ENCODE assay signal across 9 cellular contexts in genomic region chr13:42720116-42720857, GRCh38.
DNase-seq lines count a peak whose midpoint lies in the region; ATAC-seq and TF ChIP-seq lines count a peak whose summit lies in the region.
"Had no signal": no experiment of that assay in that cellular context is flagged by ENCODE, and none has a peak within 500 bp of the region (broad histone marks: within the 10 kb centered on the region; RNA-seq: fewer than 3 reads in every experiment).

No MANE protein-coding gene starts in this region.

- POLR2A ChIA-PET in activated CD4-positive, alpha-beta memory T cell treated with anti-CD3 and anti-CD28 coated beads, Interleukin-2, amount 10 ng/mL, durations not matched to agents 7 days and 5 days (lab: Charles Lee) = no interaction called here

- peaks cover 8% of the 10 kb centered on the region for H3K4me1 Mint-ChIP-seq in Calu3 (ENCODE audit: low read depth, unreplicated experiment)
- peaks cover 12% of the 10 kb centered on the region for H3K4me1 Mint-ChIP-seq in activated CD4-positive, alpha-beta memory T cell treated with anti-CD3 and anti-CD28 coated beads, Interleukin-2, amount 10 ng/mL, durations not matched to agents 7 days and 5 days

- TF ChIP-seq CTCF in Calu3 (IDR thresholded peaks at IDR 0.05; ENCODE audit: unreplicated experiment) = no peak
- no peak for TF ChIP-seq CTCF in GM20000 (IDR thresholded peaks at IDR 0.05; ENCODE audit: extremely low read depth, missing control alignments)

- DNase-seq in Calu3 (peak; percentile 49), LHCN-M2 (ENCODE audit: low read depth) (peak; percentile 91), mucosa of gallbladder (ENCODE audit: low spot score) (peak; percentile 31), GM20000 (ENCODE audit: low spot score) (no peak), NCI-H2029 treated with DMSO at 0.1 percent for 48 hours (lab: John Stamatoyannopoulos, UW) (no peak), NCI-H1092 (lab: John Stamatoyannopoulos, UW) (no peak)
- DNase-seq in activated CD4-positive, alpha-beta memory T cell treated with anti-CD3 and anti-CD28 coated beads, Interleukin-2, amount 10 ng/mL, durations not matched to agents 7 days and 5 days = peak; percentile 28

- no peak for ATAC-seq in HG03469 (IDR thresholded peaks at IDR 0.05; ENCODE audit: unreplicated experiment)

- H3K4me3 Mint-ChIP-seq in Calu3 (ENCODE audit: low read depth, unreplicated experiment) = peak overlapping the region; percentile 40
- H3K4me3 Mint-ChIP-seq in activated CD4-positive, alpha-beta memory T cell treated with anti-CD3 and anti-CD28 coated beads, Interleukin-2, amount 10 ng/mL, durations not matched to agents 7 days and 5 days = peak overlapping the region; percentile 24
- H3K4me3 Mint-ChIP-seq: dendritic cell treated with granulocyte-macrophage colony-stimulating factor and Interleukin-4, amounts not matched to agents 40 ng/mL and 50 ng/mL, for 4 days had no signal

- BruUV-seq in Calu3 (replicated peaks; lab: Mats Ljungman, UMichigan) = no TSS peak

- peaks cover 5% of the 10 kb centered on the region for H3K36me3 Mint-ChIP-seq in Calu3 (ENCODE audit: insufficient read depth, unreplicated experiment)
- H3K36me3 Mint-ChIP-seq in activated CD4-positive, alpha-beta memory T cell treated with anti-CD3 and anti-CD28 coated beads, Interleukin-2, amount 10 ng/mL, durations not matched to agents 7 days and 5 days (ENCODE audit: low read depth) = no peaks in the 10 kb centered on the region

- H3K27me3 Mint-ChIP-seq in Calu3 (ENCODE audit: unreplicated experiment) = no peaks in the 10 kb centered on the region
- peaks cover 17% of the 10 kb centered on the region for H3K27me3 Mint-ChIP-seq in activated CD4-positive, alpha-beta memory T cell treated with anti-CD3 and anti-CD28 coated beads, Interleukin-2, amount 10 ng/mL, durations not matched to agents 7 days and 5 days
- H3K27me3 Mint-ChIP-seq: dendritic cell treated with granulocyte-macrophage colony-stimulating factor and Interleukin-4, amounts not matched to agents 40 ng/mL and 50 ng/mL, for 4 days had no signal

- no peaks in the 10 kb centered on the region for H3K9me3 Mint-ChIP-seq in Calu3 (ENCODE audit: low read depth, unreplicated experiment)
- no peaks in the 10 kb centered on the region for H3K9me3 Mint-ChIP-seq in activated CD4-positive, alpha-beta memory T cell treated with anti-CD3 and anti-CD28 coated beads, Interleukin-2, amount 10 ng/mL, durations not matched to agents 7 days and 5 days
- H3K9me3 Mint-ChIP-seq: dendritic cell treated with granulocyte-macrophage colony-stimulating factor and Interleukin-4, amounts not matched to agents 40 ng/mL and 50 ng/mL, for 4 days had no signal

- CTCF ChIA-PET in Calu3 (lab: Charles Lee) = interaction anchor here (0.7 to 1.3 kb wide), 2 partner anchors 27 to 248 kb away, joined by 3 read pairs; no protein-coding TSS in a partner anchor
- CTCF ChIA-PET in activated CD4-positive, alpha-beta memory T cell treated with anti-CD3 and anti-CD28 coated beads, Interleukin-2, amount 10 ng/mL, durations not matched to agents 7 days and 5 days (lab: Charles Lee) = no interaction called here

- H3K27ac Mint-ChIP-seq in Calu3 (ENCODE audit: unreplicated experiment) = peak overlapping the region; percentile 86
- peak overlapping the region; percentile 32 for H3K27ac Mint-ChIP-seq in activated CD4-positive, alpha-beta memory T cell treated with anti-CD3 and anti-CD28 coated beads, Interleukin-2, amount 10 ng/mL, durations not matched to agents 7 days and 5 days
- H3K27ac Mint-ChIP-seq: dendritic cell treated with granulocyte-macrophage colony-stimulating factor and Interleukin-4, amounts not matched to agents 40 ng/mL and 50 ng/mL, for 4 days had no signal

- intact Hi-C loops in Calu3 (cut with micrococcal nuclease; ENCODE audit: unreplicated experiment) = no loop called here

Comparison
In these comparisons a context has a peak if more than half of its experiments do, and no peak if none do; other contexts are left out.
1. DNase-seq: peak in Calu3 (single experiment), LHCN-M2 (single experiment), activated CD4-positive, alpha-beta memory T cell treated with anti-CD3 and anti-CD28 coated beads, Interleukin-2, amount 10 ng/mL, durations not matched to agents 7 days and 5 days (single experiment) and mucosa of gallbladder (single experiment); none in GM20000 (single experiment), NCI-H2029 treated with DMSO at 0.1 percent for 48 hours (single experiment) and NCI-H1092 (single experiment).